ENCODE assay signal across 12 cellular contexts in the genomic region with DNA sequence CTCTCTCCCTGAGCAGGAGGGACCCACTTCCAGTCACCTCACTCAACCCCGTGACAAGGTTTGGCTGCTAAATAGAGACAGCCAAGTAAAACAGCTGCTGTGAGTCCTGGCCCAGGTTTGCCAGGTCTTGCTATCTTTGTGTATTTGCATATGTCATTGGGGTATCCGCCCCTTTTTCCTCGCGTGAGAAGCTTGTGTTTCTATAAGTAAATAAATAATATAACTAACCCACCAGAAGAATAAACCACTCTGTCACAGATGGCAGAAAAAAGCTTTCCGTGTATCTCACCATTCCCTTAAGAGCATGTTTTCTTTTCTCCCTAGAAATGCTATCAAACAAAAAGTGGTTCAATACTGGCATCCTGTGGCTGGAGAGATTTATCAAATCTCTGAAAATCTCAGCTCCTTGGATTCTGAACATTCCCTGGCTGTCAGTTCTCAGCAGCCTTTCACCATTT.
DNase-seq lines count a peak whose midpoint lies in the region; ATAC-seq and TF ChIP-seq lines count a peak whose summit lies in the region.
"Had no signal": no experiment of that assay in that cellular context is flagged by ENCODE, and none has a peak within 500 bp of the region (broad histone marks: within the 10 kb centered on the region; RNA-seq: fewer than 3 reads in every experiment).

No MANE protein-coding gene starts in this region.

- H4K20me1 ChIP-seq in PC-9 (ENCODE audit: insufficient read depth) = peaks cover 3% of the 10 kb centered on the region; the same call in 1 of the 2 replicates
- no peaks in the 10 kb centered on the region for H4K20me1 ChIP-seq in mammary epithelial cell (ENCODE audit: insufficient read depth, low read length)

- H3K4me2 ChIP-seq in PC-9 (no peak overlapping the region), mammary epithelial cell (ENCODE audit: insufficient read depth, low read depth, low read length) (no peak overlapping the region)

- BruUV-seq in PC-9 (replicated peaks; lab: Mats Ljungman, UMichigan) = no TSS peak
- BruUV-seq in mammary epithelial cell (replicated peaks; lab: Mats Ljungman, UMichigan) = no TSS peak

- dilution Hi-C loops in mammary epithelial cell (cut with HindIII; ENCODE audit: low sequenced_read_pairs) = no loop called here

- H3K79me2 ChIP-seq in PC-9 (ENCODE audit: low read depth) = no peaks in the 10 kb centered on the region
- no peaks in the 10 kb centered on the region for H3K79me2 ChIP-seq in mammary epithelial cell (ENCODE audit: insufficient read depth, low read length)

- intact Hi-C loops in right cardiac atrium (cut with DNase I) = loop anchor here in 1 of 4 donors (10.0 kb wide), 1 partner anchor 141 kb away; no protein-coding TSS in a partner anchor
- intact Hi-C loops in PC-9 (cut with micrococcal nuclease; ENCODE audit: unreplicated experiment) = no loop called here
- intact Hi-C loops in mammary epithelial cell (cut with micrococcal nuclease) = no loop called here
- intact Hi-C loops in sciatic nerve (cut with DNase I) = no loop called here

- H3K9me3 ChIP-seq in right cardiac atrium (ENCODE audit: control insufficient read depth, low read length) (no peaks in the 10 kb centered on the region), PC-9 (ENCODE audit: insufficient read depth, low read depth) (no peaks in the 10 kb centered on the region), mammary epithelial cell (replicated peaks; ENCODE audit: insufficient read depth, low read length) (no peaks in the 10 kb centered on the region)
- H3K9me3 ChIP-seq: esophagus squamous epithelium, upper lobe of left lung had no signal

- no peak overlapping the region for H3K4me3 ChIP-seq in right cardiac atrium (ENCODE audit: low read length)
- no peak overlapping the region for H3K4me3 ChIP-seq in PC-9
- H3K4me3 ChIP-seq in mammary epithelial cell (replicated peaks in 1 of 3; ENCODE audit: insufficient read depth in 1 of 3, low read depth in 2 of 3, low read length in 3 of 3) = no peak overlapping the region
- H3K4me3 ChIP-seq: esophagus squamous epithelium, upper lobe of left lung had no signal

- TF ChIP-seq CTCF in PC-9 (conservative IDR thresholded peaks at IDR 0.05) (no peak), mammary epithelial cell (conservative IDR thresholded peaks at IDR 0.05 in 1 of 2, IDR thresholded peaks at IDR 0.05 in 1 of 2; ENCODE audit: extremely low read depth in 1 of 2, insufficient read depth in 1 of 2, low read depth in 1 of 2, low read length in 2 of 2) (no peak)

- in situ Hi-C loops in mammary epithelial cell (cut with MboI; ENCODE audit: low sequenced_read_pairs in 2 of 2) = loop anchor here in 1 of 2 donors (25.0 kb wide), 1 partner anchor 138 kb away; no protein-coding TSS in a partner anchor

- H2AFZ ChIP-seq in PC-9 (no peak overlapping the region), mammary epithelial cell (ENCODE audit: low read depth, low read length) (no peak overlapping the region)

- H3K27me3 ChIP-seq in right cardiac atrium (ENCODE audit: control insufficient read depth, insufficient read depth) (no peaks in the 10 kb centered on the region), PC-9 (ENCODE audit: insufficient read depth, low read depth) (no peaks in the 10 kb centered on the region), mammary epithelial cell (ENCODE audit: insufficient read depth, low read length) (no peaks in the 10 kb centered on the region)
- H3K27me3 ChIP-seq: esophagus squamous epithelium, upper lobe of left lung had no signal

- peak; percentile 87 for DNase-seq in NCI-H1694 treated with DMSO at 0.1 percent for 48 hours (lab: John Stamatoyannopoulos, UW)
- DNase-seq in right cardiac atrium = peak in 2 of 3 donors; percentile 13 to 32
- DNase-seq in stromal cell of bone marrow (ENCODE audit: low read depth) = peak; percentile 13
- no peak for DNase-seq in occipital lobe (lab: John Stamatoyannopoulos, UW)
- DNase-seq in PC-9 = no peak
- no peak for DNase-seq in mammary epithelial cell
- DNase-seq in sciatic nerve (ENCODE audit: low spot score) = no peak
- DNase-seq: activated CD4-positive, alpha-beta T cell treated with anti-CD3 and anti-CD28 coated beads, Interleukin-2, amount 10 ng/mL, durations not matched to agents 7 days and 5 days; esophagus squamous epithelium; upper lobe of left lung had no signal

- H3K36me3 ChIP-seq in PC-9 (ENCODE audit: low read depth) (peaks cover 67% of the 10 kb centered on the region), mammary epithelial cell (ENCODE audit: insufficient read depth, low read length) (peaks cover 29% of the 10 kb centered on the region)
- H3K36me3 ChIP-seq: esophagus squamous epithelium, upper lobe of left lung had no signal

- peaks cover 41% of the 10 kb centered on the region for H3F3A ChIP-seq in PC-9 (ENCODE audit: insufficient read depth, low read depth)

- H3K9ac ChIP-seq in mammary epithelial cell (ENCODE audit: insufficient read depth, low read length) = no peak overlapping the region

- 0 out of 3 replicates have a peak, but pooled peaks have one; percentile 34 for ATAC-seq in SK-N-SH treated with all-trans-retinoic acid at 6 μM for 48 hours
- peak; percentile 74 for ATAC-seq in right cardiac atrium
- no peak for ATAC-seq in sciatic nerve

- CTCF ChIA-PET in PC-9 (lab: Charles Lee) (no interaction called here), mammary epithelial cell (lab: Charles Lee; ENCODE audit: low non-redundant PET) (no interaction called here)

- POLR2A ChIA-PET in PC-9 (lab: Charles Lee; ENCODE audit: unreplicated experiment) = interaction anchor here (0.6 kb wide), 1 partner anchor 782 kb away, joined by 3 read pairs; no protein-coding TSS in a partner anchor

- no peaks in the 10 kb centered on the region for H3K9me2 ChIP-seq in PC-9 (ENCODE audit: insufficient read depth)

- WGBS in right cardiac atrium = 21% methylated on average over 5 of the region's 5 CpGs
- 69% methylated on average over 2 of the region's 5 CpGs for WGBS in mammary epithelial cell (ENCODE audit: low coverage, missing lambda C conversion rate)

- H3K27ac ChIP-seq in right cardiac atrium (ENCODE audit: low read length) = no peak overlapping the region
- no peak overlapping the region for H3K27ac ChIP-seq in PC-9
- H3K27ac ChIP-seq in mammary epithelial cell (ENCODE audit: insufficient read depth, low read depth, low read length) = no peak overlapping the region
- H3K27ac ChIP-seq: esophagus squamous epithelium, RWPE1, upper lobe of left lung had no signal

- H3K4me1 ChIP-seq in right cardiac atrium (ENCODE audit: control insufficient read depth, insufficient read depth, low read length) (peaks cover under 1% of the 10 kb centered on the region), PC-9 (replicated peaks; ENCODE audit: insufficient read depth) (no peaks in the 10 kb centered on the region), mammary epithelial cell (ENCODE audit: insufficient read depth, low read length) (no peaks in the 10 kb centered on the region)

TF ChIP-seq in SK-N-SH treated with all-trans-retinoic acid at 6 μM for 48 hours, 23 proteins besides CTCF, POLR2A, EP300 and RAD21:
- TF ChIP-seq SNAI2 (CRISPR knock-in tag; IDR thresholded peaks at IDR 0.05) (no peak), ISL1 (CRISPR knock-in tag; IDR thresholded peaks at IDR 0.05) (no peak), ZC3H10 (CRISPR knock-in tag; IDR thresholded peaks at IDR 0.05) (no peak)

Comparison
In these comparisons a context has a peak if more than half of its experiments do, and no peak if none do; other contexts are left out.
1. DNase-seq: peak in NCI-H1694 treated with DMSO at 0.1 percent for 48 hours (single experiment), right cardiac atrium (2 of 3) and stromal cell of bone marrow (single experiment); none in occipital lobe (single experiment), PC-9 (0 of 2), mammary epithelial cell (single experiment) and sciatic nerve (single experiment).